1 cellular context compared by ENCODE assay signal in the genomic region with DNA sequence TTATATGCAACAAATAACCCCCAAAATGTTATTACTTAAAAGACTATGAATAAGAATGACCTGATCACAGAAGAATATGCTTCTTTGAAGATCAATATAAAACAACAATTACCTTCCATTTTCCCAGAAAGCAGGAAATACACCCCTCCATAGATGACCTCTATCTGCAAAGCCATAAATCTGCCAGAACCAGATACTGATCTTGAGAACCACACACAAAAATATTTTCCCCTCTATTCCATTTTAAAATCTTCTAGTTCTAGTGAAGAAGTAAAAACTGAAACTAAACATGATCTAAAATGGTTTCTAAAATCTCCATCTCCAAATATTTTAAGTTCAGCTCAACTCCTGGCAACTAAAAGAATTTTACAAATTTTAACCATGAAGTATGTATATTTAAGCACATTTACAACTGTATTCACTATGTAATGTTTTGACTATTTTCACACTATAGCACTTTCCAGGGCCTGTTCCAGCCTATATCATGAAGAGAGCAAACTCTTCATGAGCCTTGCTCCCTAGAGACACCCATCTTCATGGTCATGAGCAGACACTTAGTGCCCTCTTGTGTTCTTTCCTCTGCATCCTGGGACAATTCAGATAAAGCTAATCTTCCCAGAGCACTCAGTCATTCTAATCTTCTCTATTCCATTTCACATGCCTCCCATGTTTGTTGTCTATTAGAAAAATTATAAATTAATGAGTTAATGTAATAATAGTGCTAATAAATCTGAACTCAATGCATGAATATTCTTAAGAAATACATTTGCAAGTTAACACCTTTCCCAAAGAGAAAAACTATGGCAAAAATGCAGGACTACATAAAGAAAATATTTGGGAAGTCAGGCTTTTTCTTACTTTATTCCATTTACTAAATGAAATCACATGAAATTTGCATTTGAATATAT.
A peak's percentile ranks its signal among the peaks of the same experiment; 100 is the strongest.
TF ChIP-seq lines count a peak whose summit lies in the region.

No MANE protein-coding gene starts in this region.

TF ChIP-seq in GM12878, 131 proteins besides CTCF, POLR2A, EP300 and RAD21 (continued from another document):
- TF ChIP-seq, protein P1, sequence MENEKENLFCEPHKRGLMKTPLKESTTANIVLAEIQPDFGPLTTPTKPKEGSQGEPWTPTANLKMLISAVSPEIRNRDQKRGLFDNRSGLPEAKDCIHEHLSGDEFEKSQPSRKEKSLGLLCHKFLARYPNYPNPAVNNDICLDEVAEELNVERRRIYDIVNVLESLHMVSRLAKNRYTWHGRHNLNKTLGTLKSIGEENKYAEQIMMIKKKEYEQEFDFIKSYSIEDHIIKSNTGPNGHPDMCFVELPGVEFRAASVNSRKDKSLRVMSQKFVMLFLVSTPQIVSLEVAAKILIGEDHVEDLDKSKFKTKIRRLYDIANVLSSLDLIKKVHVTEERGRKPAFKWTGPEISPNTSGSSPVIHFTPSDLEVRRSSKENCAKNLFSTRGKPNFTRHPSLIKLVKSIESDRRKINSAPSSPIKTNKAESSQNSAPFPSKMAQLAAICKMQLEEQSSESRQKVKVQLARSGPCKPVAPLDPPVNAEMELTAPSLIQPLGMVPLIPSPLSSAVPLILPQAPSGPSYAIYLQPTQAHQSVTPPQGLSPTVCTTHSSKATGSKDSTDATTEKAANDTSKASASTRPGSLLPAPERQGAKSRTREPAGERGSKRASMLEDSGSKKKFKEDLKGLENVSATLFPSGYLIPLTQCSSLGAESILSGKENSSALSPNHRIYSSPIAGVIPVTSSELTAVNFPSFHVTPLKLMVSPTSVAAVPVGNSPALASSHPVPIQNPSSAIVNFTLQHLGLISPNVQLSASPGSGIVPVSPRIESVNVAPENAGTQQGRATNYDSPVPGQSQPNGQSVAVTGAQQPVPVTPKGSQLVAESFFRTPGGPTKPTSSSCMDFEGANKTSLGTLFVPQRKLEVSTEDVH (IDR thresholded peaks at IDR 0.05; ENCODE audit: low read depth, partially characterized antibody) = no peak
- peak; percentile 76 for TF ChIP-seq MEF2B (IDR thresholded peaks at IDR 0.05; ENCODE audit: partially characterized antibody, poor library complexity, severe bottlenecking)
